Comparison of ENCODE assay signal across 8 cellular contexts in the genomic region with DNA sequence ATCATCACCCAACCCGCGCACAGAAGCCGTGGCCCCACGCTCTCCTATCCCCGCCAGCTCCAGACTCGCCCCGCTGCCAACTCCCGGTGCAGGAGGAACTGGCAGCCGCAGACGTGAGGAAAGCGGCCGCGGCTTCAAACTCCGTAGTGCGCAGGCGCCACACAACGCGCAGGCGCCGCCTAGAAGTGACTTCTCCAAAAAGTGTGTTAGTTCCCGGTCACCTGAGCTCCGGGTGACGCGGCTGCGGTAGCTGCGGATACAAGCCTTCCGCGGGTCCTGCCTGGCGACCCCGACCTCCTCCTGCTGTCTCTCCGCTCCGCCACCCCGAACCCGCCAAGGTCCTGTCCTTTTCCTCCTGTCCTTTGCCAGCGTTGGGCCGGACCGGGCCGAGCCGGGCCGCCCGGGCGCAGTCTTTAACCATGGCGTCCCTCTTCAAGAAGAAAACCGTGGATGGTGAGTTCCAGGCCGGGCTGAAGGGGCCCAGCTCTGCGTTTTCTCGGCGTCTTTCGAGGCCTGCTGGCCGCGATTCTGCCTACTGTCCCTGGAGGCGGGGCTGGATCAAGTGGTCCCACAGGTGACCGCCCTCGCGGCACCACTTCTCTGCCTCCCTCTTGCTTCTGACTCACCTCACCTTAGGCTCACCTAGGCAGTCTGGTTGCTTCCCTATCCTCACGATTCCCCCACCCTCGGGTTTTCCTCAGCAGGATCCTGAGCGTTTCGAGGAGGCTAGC. TPM values are rescaled to one million over a fixed set of nuclear protein-coding genes. Genes with fewer than 3 reads are reported as not detected.
DNase-seq lines count a peak whose midpoint lies in the region; ATAC-seq lines count a peak whose summit lies in the region.

CHMP2B (plus strand) TSS at position 206 of the 731 bp plus-strand sequence; CDS start at position 420, 214 bp downstream.

- H3K4me1 ChIP-seq in effector memory CD4-positive, alpha-beta T cell (ENCODE audit: control insufficient read depth, insufficient read depth, low read length, poor library complexity, severe bottlenecking), result peaks cover 11% of the 10 kb centered on the region

- peak; percentile 94 for ATAC-seq in GM21367 (IDR thresholded peaks at IDR 0.05; ENCODE audit: unreplicated experiment)

- peak within 1 kb of the TSS; percentile 84 for H3K27ac ChIP-seq in effector memory CD4-positive, alpha-beta T cell (ENCODE audit: insufficient read depth, low read length, poor library complexity, severe bottlenecking)

- DNase-seq in COR-L47 (lab: John Stamatoyannopoulos, UW) (peak; percentile 64), HT1080 (ENCODE audit: low read depth) (peak; percentile 91), NOMO-1 (lab: John Stamatoyannopoulos, UW; ENCODE audit: unreplicated experiment in 2 of 2) (peak; percentile 90 to 93), lung microvascular endothelial cell (ENCODE audit: low read depth in 2 of 2) (peak; percentile 92 to 95)
- peak; percentile 85 to 88 (median 86) for DNase-seq in effector memory CD4-positive, alpha-beta T cell
- DNase-seq in stimulated activated CD4-positive, alpha-beta T cell treated with anti-CD3 and anti-CD28 coated beads, TNF-alpha, amount 100 ng/mL, for 4 hours (ENCODE audit: low read depth in 3 of 3), result peak; percentile 82 to 85 (median 84)

- H3K27me3 ChIP-seq in effector memory CD4-positive, alpha-beta T cell (replicated peaks; ENCODE audit: control insufficient read depth, insufficient read depth, low read length, poor library complexity, severe bottlenecking), result peaks cover 2% of the 10 kb centered on the region

- POLR2A ChIA-PET in activated CD8-positive, alpha-beta memory T cell treated with anti-CD3 and anti-CD28 coated beads for 36 hours (lab: Charles Lee), result interaction anchor here (0.7 kb wide), 1 partner anchor 804 kb away, joined by 3 read pairs; no protein-coding TSS in a partner anchor

- CTCF ChIA-PET in activated CD8-positive, alpha-beta memory T cell treated with anti-CD3 and anti-CD28 coated beads for 36 hours (lab: Charles Lee), result interaction anchor here (0.5 to 0.6 kb wide), 2 partner anchors 19 to 621 kb away, joined by 3 read pairs; no protein-coding TSS in a partner anchor

- H3K9me3 ChIP-seq in effector memory CD4-positive, alpha-beta T cell (ENCODE audit: control insufficient read depth, low read length), result no peaks in the 10 kb centered on the region

- peak within 1 kb of the TSS; percentile 97 for H3K4me3 ChIP-seq in effector memory CD4-positive, alpha-beta T cell (ENCODE audit: insufficient read depth, low read depth, low read length, poor library complexity, severe bottlenecking)

- H3K36me3 ChIP-seq in effector memory CD4-positive, alpha-beta T cell (ENCODE audit: control insufficient read depth, insufficient read depth, low read length), result peaks cover 3% of the 10 kb centered on the region

RNA-seq across cellular contexts. Expression of gene CHMP2B, which starts in this region (rescaled TPM):
- total RNA-seq in HT1080 (2014; rRNA removed; shearing (Covaris generic)), result 13.1 and 20.4 TPM in 2 replicates
- polyA plus RNA-seq in HT1080 (2015; cell fraction: cytosol; rRNA removed), result 32.2 and 39.7 TPM in 2 replicates
- polyA plus RNA-seq in HT1080 (2015; cell fraction: nucleus; rRNA removed), result 28.3 TPM in 2 replicates
- total RNA-seq in activated CD8-positive, alpha-beta memory T cell treated with anti-CD3 and anti-CD28 coated beads for 36 hours, result 10 to 100 TPM; 33.3 to 34.1 TPM
- 12.9 and 13.5 TPM in 2 replicates for total RNA-seq in lung microvascular endothelial cell

Comparison
In these comparisons a context has a peak if more than half of its experiments do, and no peak if none do; other contexts are left out.
1. Peak in every context shown above with its lines: DNase-seq, ATAC-seq, H3K4me3 ChIP-seq and H3K27ac ChIP-seq.